33 cellular contexts compared by ENCODE assay signal in genomic region chr16:20484726-20485125, GRCh38. TPM values are rescaled to one million over a fixed set of nuclear protein-coding genes. Genes with fewer than 3 reads are reported as not detected.
"Had no signal": no experiment of that assay in that cellular context is flagged by ENCODE, and none has a peak within 500 bp of the region (broad histone marks: within the 10 kb centered on the region; RNA-seq: fewer than 3 reads in every experiment).

No MANE protein-coding gene starts in this region.

- H3K4me1 ChIP-seq: colonic mucosa, esophagus squamous epithelium, gastrocnemius medialis, heart right ventricle, left lung, lower lobe of right lung had no signal

- H3K9me3 ChIP-seq: colonic mucosa, esophagus squamous epithelium, gastrocnemius medialis, heart right ventricle, left lung, lower lobe of right lung, mucosa of descending colon had no signal

- H3K27ac ChIP-seq: colonic mucosa, epithelial cell of prostate, esophagus squamous epithelium, gastrocnemius medialis, heart right ventricle, left lung, lower lobe of right lung had no signal

- H3K27me3 ChIP-seq: colonic mucosa, esophagus squamous epithelium, gastrocnemius medialis, heart right ventricle, left lung had no signal

- H3K4me3 ChIP-seq: colonic mucosa, esophagus squamous epithelium, gastrocnemius medialis, heart right ventricle, left lung, lower lobe of right lung, mucosa of descending colon had no signal

- DNase-seq: colonic mucosa; cortex of kidney; effector CD8-positive, alpha-beta T cell; effector memory CD8-positive, alpha-beta T cell; endodermal cell; erythroblast; esophagus squamous epithelium; foreskin fibroblast; foreskin melanocyte; glutamatergic neuron; heart right ventricle; hypothalamus; immature natural killer cell; islet precursor cell; kidney; kidney glomerular epithelial cell; left colon; left lung; left ventricle myocardium superior; lower lobe of right lung; mesenchymal stem cell; mucosa of descending colon; naive B cell; naive thymus-derived CD8-positive, alpha-beta T cell had no signal

- ATAC-seq: effector memory CD8-positive, alpha-beta T cell; esophagus mucosa; gastrocnemius medialis; heart right ventricle; left colon; left lung; left ventricle myocardium superior; mucosa of descending colon; naive thymus-derived CD8-positive, alpha-beta T cell had no signal

- H3K36me3 ChIP-seq: colonic mucosa, esophagus squamous epithelium, gastrocnemius medialis, heart right ventricle, left lung, lower lobe of right lung had no signal

- FAIRE-seq: endometrium, kidney had no signal

RNA-seq across cellular contexts. Expression of gene ACSM2A, which starts 33.4 kb away (rescaled TPM):
- total RNA-seq: endodermal cell; esophagus mucosa; esophagus squamous epithelium; glomerular endothelial cell; heart right ventricle; left colon; left lung; left ventricle myocardium superior; lower leg skin; lower lobe of right lung; mesenteric fat pad; mesothelial cell of epicardium; mucosa of descending colon; myocyte; naive thymus-derived CD8-positive, alpha-beta T cell had no signal
- polyA plus RNA-seq: heart right ventricle; immature natural killer cell; naive thymus-derived CD8-positive, alpha-beta T cell had no signal
